In genomic region chr16:70682239-70683145, GRCh38 we compare ENCODE assay signal across 11 cellular contexts. TPM values are rescaled to one million over a fixed set of nuclear protein-coding genes. Genes with fewer than 3 reads are reported as not detected.
DNase-seq lines count a peak whose midpoint lies in the region; ATAC-seq and TF ChIP-seq lines count a peak whose summit lies in the region.
"Had no signal": no experiment of that assay in that cellular context is flagged by ENCODE, and none has a peak within 500 bp of the region (broad histone marks: within the 10 kb centered on the region; RNA-seq: fewer than 3 reads in every experiment).

No MANE protein-coding gene starts in this region.

- TF ChIP-seq EP300 in gastroesophageal sphincter (IDR thresholded peaks at IDR 0.05): no peak

- peaks cover 42% of the 10 kb centered on the region for H3K4me1 ChIP-seq in RWPE2 (ENCODE audit: insufficient read depth, poor library complexity, severe bottlenecking)
- peaks cover 0 to 90% (median 60%) of the 10 kb centered on the region in 3 donors for H3K4me1 ChIP-seq in gastroesophageal sphincter

- H3K27me3 Mint-ChIP-seq in progenitor cell of endocrine pancreas: no peaks in the 10 kb centered on the region

- H3K4me1 Mint-ChIP-seq in progenitor cell of endocrine pancreas (ENCODE audit: low read depth): peaks cover 22% of the 10 kb centered on the region

- ATAC-seq in RWPE2 (ENCODE audit: low read depth) (no peak), gastroesophageal sphincter (no peak)

- no peaks in the 10 kb centered on the region for H3K9me3 Mint-ChIP-seq in progenitor cell of endocrine pancreas (ENCODE audit: low read depth)
- H3K9me3 Mint-ChIP-seq: activated CD4-positive, alpha-beta T cell treated with anti-CD3 and anti-CD28 coated beads, Interleukin-2, amount 10 ng/mL, durations not matched to agents 7 days and 5 days had no signal

- H3K4me3 ChIP-seq in AG04449 (ENCODE audit: low read depth, low read length) (peak overlapping the region; percentile 3; the same call in 1 of the 2 replicates), RWPE2 (ENCODE audit: severe bottlenecking) (peak overlapping the region; percentile 1), gastroesophageal sphincter (peak overlapping the region in 1 of 2 donors; percentile 91)

- no peaks in the 10 kb centered on the region for H3K27me3 ChIP-seq in RWPE2 (ENCODE audit: insufficient read depth, poor library complexity, severe bottlenecking)
- H3K27me3 ChIP-seq in gastroesophageal sphincter: no peaks in the 10 kb centered on the region

- peak overlapping the region; percentile 92 for H3K27ac ChIP-seq in RWPE2 (ENCODE audit: poor library complexity, severe bottlenecking)
- peak overlapping the region; percentile 71 to 98 (median 97) for H3K27ac ChIP-seq in gastroesophageal sphincter

- no peaks in the 10 kb centered on the region for H3K9me3 ChIP-seq in RWPE2 (ENCODE audit: severe bottlenecking)
- H3K9me3 ChIP-seq in gastroesophageal sphincter: no peaks in the 10 kb centered on the region

- peaks cover 5% of the 10 kb centered on the region for H3K36me3 Mint-ChIP-seq in progenitor cell of endocrine pancreas (ENCODE audit: insufficient read depth)

- H3K27ac Mint-ChIP-seq in progenitor cell of endocrine pancreas: peak overlapping the region; percentile 82
- H3K27ac Mint-ChIP-seq: activated CD4-positive, alpha-beta T cell treated with anti-CD3 and anti-CD28 coated beads, Interleukin-2, amount 10 ng/mL, durations not matched to agents 7 days and 5 days had no signal

- CTCF ChIA-PET in AG04449 (lab: Yijun Ruan, JAX): interaction anchor here (0.6 to 14.6 kb wide), 5 partner anchors 13 to 812 kb away, joined by 3 to 320 read pairs (median 4); no protein-coding TSS in a partner anchor

- TF ChIP-seq CTCF in AG04449 (IDR thresholded peaks at IDR 0.05; ENCODE audit: insufficient read depth, low read length, missing control alignments) (no peak), RWPE2 (IDR thresholded peaks at IDR 0.05; ENCODE audit: poor library complexity, severe bottlenecking) (no peak), gastroesophageal sphincter (IDR thresholded peaks at IDR 0.05) (no peak), progenitor cell of endocrine pancreas (IDR thresholded peaks at IDR 0.05; ENCODE audit: unreplicated experiment) (peak; percentile 6)

- no CpG with 5 or more reads among the region's 14 CpGs for WGBS in gastroesophageal sphincter (ENCODE audit: low coverage in 1 of 2), 2 donors

- H3K36me3 ChIP-seq in RWPE2 (ENCODE audit: low read depth) (peaks cover 62% of the 10 kb centered on the region), gastroesophageal sphincter (peaks cover 0 to 23% of the 10 kb centered on the region in 2 donors)

- DNase-seq in AG04449 (ENCODE audit: low read depth, low spot score) (no peak), RWPE2 (ENCODE audit: low spot score) (no peak), progenitor cell of endocrine pancreas (ENCODE audit: low spot score, unreplicated experiment) (no peak), NCI-H2171 treated with DMSO at 0.1 percent for 48 hours (lab: John Stamatoyannopoulos, UW) (no peak), DMS 273 (lab: John Stamatoyannopoulos, UW; ENCODE audit: unreplicated experiment) (no peak), NCI-H1105 treated with DMSO at 0.1 percent for 48 hours (lab: John Stamatoyannopoulos, UW) (no peak)
- no peak for DNase-seq in activated CD4-positive, alpha-beta T cell treated with anti-CD3 and anti-CD28 coated beads for 48 hours
- DNase-seq: activated CD4-positive, alpha-beta T cell treated with anti-CD3 and anti-CD28 coated beads, Interleukin-2, amount 10 ng/mL, durations not matched to agents 7 days and 5 days; NCI-H187 treated with DMSO at 0.1 percent for 48 hours; stimulated activated CD4-positive, alpha-beta T cell treated with anti-CD3 and anti-CD28 coated beads, Interleukin-2, amount 100 ng/mL, for 48 hours had no signal

- no peak for TF ChIP-seq POLR2A in gastroesophageal sphincter (IDR thresholded peaks at IDR 0.05)

- peak overlapping the region; percentile 25 for H3K4me3 Mint-ChIP-seq in progenitor cell of endocrine pancreas (ENCODE audit: low read depth)
- H3K4me3 Mint-ChIP-seq: activated CD4-positive, alpha-beta T cell treated with anti-CD3 and anti-CD28 coated beads, Interleukin-2, amount 10 ng/mL, durations not matched to agents 7 days and 5 days had no signal

- POLR2A ChIA-PET in AG04449 (lab: Yijun Ruan, JAX): no interaction called here

RNA-seq across cellular contexts. Expression of gene MTSS2, which starts 3.4 kb away (rescaled TPM):
- total RNA-seq in gastroesophageal sphincter (100 to 1,000 TPM in 1 of 4 donors, 10 to 100 TPM in 3; 70.9 to 234 (median 85.9) TPM), progenitor cell of endocrine pancreas (55.0 and 57.1 TPM in 2 replicates)

RNA-seq across cellular contexts. Expression of gene IL34, which starts 36.1 kb away (rescaled TPM):
- 1 to 10 TPM; 1.6 to 4.1 (median 2.8) TPM for total RNA-seq in gastroesophageal sphincter
- not detected in 2 replicates for total RNA-seq in progenitor cell of endocrine pancreas
- total RNA-seq: activated CD4-positive, alpha-beta T cell treated with anti-CD3 and anti-CD28 coated beads, Interleukin-2, amount 10 ng/mL, durations not matched to agents 7 days and 5 days had no signal
